Comparison of ENCODE assay signal across 28 cellular contexts in the genomic region with DNA sequence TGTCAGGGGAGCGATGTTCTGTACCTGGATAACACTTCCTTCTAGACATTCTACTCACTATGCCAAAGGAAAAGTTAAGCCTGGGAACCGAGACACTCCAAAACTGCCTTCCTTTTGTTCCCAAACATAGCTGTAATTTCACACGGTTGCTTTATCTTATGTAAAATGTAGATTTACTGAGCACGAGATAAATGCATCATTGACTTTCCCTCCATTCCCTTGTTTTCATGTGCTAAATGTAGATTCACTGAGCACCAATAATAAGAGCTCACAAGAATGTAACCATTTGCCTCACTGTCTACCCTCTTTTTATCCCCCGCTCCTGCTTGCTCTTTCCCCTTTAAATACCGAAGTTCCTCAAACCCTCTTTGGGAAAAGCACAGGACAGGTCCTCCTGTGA. TPM values are rescaled to one million over a fixed set of nuclear protein-coding genes. Genes with fewer than 3 reads are reported as not detected.
"Had no signal": no experiment of that assay in that cellular context is flagged by ENCODE, and none has a peak within 500 bp of the region (broad histone marks: within the 10 kb centered on the region; RNA-seq: fewer than 3 reads in every experiment).

No MANE protein-coding gene starts in this region.

- H3K27me3 Mint-ChIP-seq: naive B cell had no signal

- H3K4me3 Mint-ChIP-seq: mesothelial cell of epicardium, naive B cell had no signal

- H3K79me2 ChIP-seq: hepatocyte had no signal

- H3K27me3 ChIP-seq: dorsolateral prefrontal cortex, esophagus muscularis mucosa, foreskin keratinocyte, gastroesophageal sphincter, heart left ventricle, hepatocyte, left lung had no signal

- H3K4me1 ChIP-seq: foreskin keratinocyte, lower lobe of right lung had no signal

- FAIRE-seq: colon, frontal cortex, keratinocyte had no signal

- H3K4me2 ChIP-seq: hepatocyte had no signal

- DNase-seq: dermis blood vessel endothelial cell; dorsolateral prefrontal cortex; effector CD4-positive, alpha-beta T cell; effector memory CD4-positive, alpha-beta T cell; foreskin keratinocyte; heart left ventricle; left cardiac atrium; left lung; left ventricle myocardium superior; lower lobe of right lung; mesenchymal stem cell; mucosa of descending colon; naive B cell had no signal

- H3K9me3 ChIP-seq: esophagus muscularis mucosa, gastroesophageal sphincter, heart left ventricle, left lung, lower lobe of right lung had no signal

- H3K27ac ChIP-seq: coronary artery, dorsolateral prefrontal cortex, esophagus muscularis mucosa, foreskin keratinocyte, gastroesophageal sphincter, heart left ventricle, hepatocyte, left lung, lower lobe of right lung had no signal

- ATAC-seq: foreskin keratinocyte, gastroesophageal sphincter, heart left ventricle, left cardiac atrium, left lung, left ventricle myocardium superior, lower lobe of right lung, mucosa of descending colon had no signal

- H3K27ac Mint-ChIP-seq: mesothelial cell of epicardium had no signal

- H2AFZ ChIP-seq: hepatocyte had no signal

- H3K4me3 ChIP-seq: coronary artery, dorsolateral prefrontal cortex, esophagus muscularis mucosa, gastroesophageal sphincter, heart left ventricle, hepatocyte, left lung, lower lobe of right lung, mucosa of descending colon had no signal

RNA-seq across cellular contexts. Expression of a gene that starts 10.7 kb away (rescaled TPM):
- total RNA-seq: dermis blood vessel endothelial cell, endothelial cell of umbilical vein, epithelial cell of proximal tubule, esophagus muscularis mucosa, fibroblast of lung, foreskin keratinocyte, gastroesophageal sphincter, heart left ventricle, hepatocyte, kidney epithelial cell, left cardiac atrium, left lung, left ventricle myocardium superior, lower lobe of right lung, mesenteric fat pad, mesothelial cell of epicardium, myocyte had no signal
- polyA plus RNA-seq: esophagus, fibroblast of lung, foreskin keratinocyte, heart left ventricle, hepatocyte had no signal
